Comparison of ENCODE assay signal across 8 cellular contexts in the genomic region with DNA sequence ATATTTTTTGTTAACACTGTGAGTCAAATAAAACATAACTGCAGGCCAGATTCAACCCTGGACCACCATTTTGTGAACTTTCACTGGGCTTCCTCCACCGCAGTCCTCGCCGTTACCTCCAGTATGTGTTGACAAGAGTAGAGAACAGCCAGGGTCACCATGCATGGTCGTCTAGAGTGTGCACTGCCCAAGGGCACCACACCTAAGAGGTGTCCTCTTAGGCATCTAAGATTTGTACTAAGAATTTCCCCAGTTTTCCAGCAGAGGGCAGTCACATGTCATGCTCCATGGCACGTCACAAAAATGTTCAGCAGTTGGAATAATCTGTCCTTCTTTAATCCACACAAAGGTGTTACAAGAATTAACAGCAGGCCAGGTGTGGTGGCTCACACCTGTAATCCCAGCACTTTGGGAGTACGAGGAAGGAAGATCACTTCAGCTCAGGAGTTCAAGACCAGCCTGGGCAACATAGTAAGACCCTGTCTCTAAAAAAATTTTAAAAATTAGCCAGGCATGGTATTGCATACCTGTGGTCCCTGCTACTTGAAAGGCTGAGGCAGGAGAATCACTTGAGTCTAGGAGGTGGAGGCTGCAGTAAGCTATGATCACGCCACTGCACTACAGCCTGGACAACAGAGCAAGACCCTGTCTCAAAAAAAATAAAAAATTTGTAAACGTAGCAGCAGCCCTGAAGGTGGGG.
DNase-seq lines count a peak whose midpoint lies in the region; ATAC-seq, FAIRE-seq and TF ChIP-seq lines count a peak whose summit lies in the region.

No MANE protein-coding gene starts in this region.

- no peak overlapping the region for H3K4me3 ChIP-seq in bronchial epithelial cell (ENCODE audit: low read depth, low read length)

- peak; percentile 51 for DNase-seq in GDM1 (lab: John Stamatoyannopoulos, UW)
- DNase-seq in HEK293T (ENCODE audit: extremely low spot score), result peak; percentile 68
- DNase-seq in NCI-H2029 (lab: John Stamatoyannopoulos, UW), result peak; percentile 57
- DNase-seq in UCSD-AML1 (lab: John Stamatoyannopoulos, UW; ENCODE audit: unreplicated experiment), result peak; percentile 11
- DNase-seq in bronchial epithelial cell (ENCODE audit: low read depth), result peak; percentile 73
- peak; percentile 88 for DNase-seq in kidney glomerular epithelial cell (lab: John Stamatoyannopoulos, UW)
- DNase-seq in stimulated activated CD4-positive, alpha-beta T cell treated with anti-CD3 and anti-CD28 coated beads, TNF-alpha, amount 100 ng/mL, for 48 hours (ENCODE audit: low read depth in 3 of 3), result peak; percentile 13 to 37 (median 16)

- CTCF ChIA-PET in HEK293T (lab: Yijun Ruan, JAX), result interaction anchor here (1.0 kb wide), 1 partner anchor 20 kb away, joined by 4 read pairs; no protein-coding TSS in a partner anchor

- H3K27me3 ChIP-seq in bronchial epithelial cell (ENCODE audit: control insufficient read depth, insufficient read depth, low read length), result no peaks in the 10 kb centered on the region

- peak; percentile 94 for FAIRE-seq in bronchial epithelial cell (lab: Jason Lieb, UNC)

- no peaks in the 10 kb centered on the region for H3K36me3 ChIP-seq in bronchial epithelial cell (ENCODE audit: control insufficient read depth, insufficient read depth, low read length)

- POLR2A ChIA-PET in HEK293T (lab: Yijun Ruan, JAX), result no interaction called here

- ATAC-seq in HG02610 (IDR thresholded peaks at IDR 0.05; ENCODE audit: unreplicated experiment), result no peak

- TF ChIP-seq CTCF in bronchial epithelial cell (IDR thresholded peaks at IDR 0.05; ENCODE audit: insufficient read depth, low read length, severe bottlenecking), result peak; percentile 70

TF ChIP-seq in HEK293T, 16 proteins besides CTCF, POLR2A, EP300 and RAD21:
- TF ChIP-seq L3MBTL2 (conservative IDR thresholded peaks at IDR 0.05), result no peak
- TF ChIP-seq SP1 (IDR thresholded peaks at IDR 0.05), result no peak
- TF ChIP-seq TARDBP (IDR thresholded peaks at IDR 0.05), result no peak
- TF ChIP-seq, protein P1, sequence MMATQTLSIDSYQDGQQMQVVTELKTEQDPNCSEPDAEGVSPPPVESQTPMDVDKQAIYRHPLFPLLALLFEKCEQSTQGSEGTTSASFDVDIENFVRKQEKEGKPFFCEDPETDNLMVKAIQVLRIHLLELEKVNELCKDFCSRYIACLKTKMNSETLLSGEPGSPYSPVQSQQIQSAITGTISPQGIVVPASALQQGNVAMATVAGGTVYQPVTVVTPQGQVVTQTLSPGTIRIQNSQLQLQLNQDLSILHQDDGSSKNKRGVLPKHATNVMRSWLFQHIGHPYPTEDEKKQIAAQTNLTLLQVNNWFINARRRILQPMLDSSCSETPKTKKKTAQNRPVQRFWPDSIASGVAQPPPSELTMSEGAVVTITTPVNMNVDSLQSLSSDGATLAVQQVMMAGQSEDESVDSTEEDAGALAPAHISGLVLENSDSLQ (IDR thresholded peaks at IDR 0.05), result no peak
- no peak for TF ChIP-seq HDGF (IDR thresholded peaks at IDR 0.05; ENCODE audit: borderline replicate concordance)
- no peak for TF ChIP-seq LEF1 (IDR thresholded peaks at IDR 0.05; ENCODE audit: borderline replicate concordance)
- TF ChIP-seq ELF4 (IDR thresholded peaks at IDR 0.05), result no peak
- TF ChIP-seq FOXA1 (IDR thresholded peaks at IDR 0.05), result no peak
- TF ChIP-seq FOXM1 (IDR thresholded peaks at IDR 0.05; ENCODE audit: borderline replicate concordance), result no peak
- no peak for TF ChIP-seq ZNF384 (IDR thresholded peaks at IDR 0.05)
- no peak for TF ChIP-seq ARNT (IDR thresholded peaks at IDR 0.05)
- TF ChIP-seq FOXK2 (IDR thresholded peaks at IDR 0.05), result no peak
- TF ChIP-seq NFRKB (IDR thresholded peaks at IDR 0.05), result no peak
- TF ChIP-seq SUZ12 (IDR thresholded peaks at IDR 0.05), result no peak
- no peak for TF ChIP-seq CTBP1 (IDR thresholded peaks at IDR 0.05; ENCODE audit: borderline replicate concordance)
TF ChIP-seq in HEK293T: peak in this region for 0.

Comparison
In these comparisons a context has a peak if more than half of its experiments do, and no peak if none do; other contexts are left out.
1. DNase-seq: peak in every context shown above with its lines; median percentile 88 in kidney glomerular epithelial cell; 73 in bronchial epithelial cell; 68 in HEK293T; 57 in NCI-H2029; 51 in GDM1; 16 in stimulated activated CD4-positive, alpha-beta T cell treated with anti-CD3 and anti-CD28 coated beads, TNF-alpha, amount 100 ng/mL, for 48 hours; 11 in UCSD-AML1.